In the genomic region with DNA sequence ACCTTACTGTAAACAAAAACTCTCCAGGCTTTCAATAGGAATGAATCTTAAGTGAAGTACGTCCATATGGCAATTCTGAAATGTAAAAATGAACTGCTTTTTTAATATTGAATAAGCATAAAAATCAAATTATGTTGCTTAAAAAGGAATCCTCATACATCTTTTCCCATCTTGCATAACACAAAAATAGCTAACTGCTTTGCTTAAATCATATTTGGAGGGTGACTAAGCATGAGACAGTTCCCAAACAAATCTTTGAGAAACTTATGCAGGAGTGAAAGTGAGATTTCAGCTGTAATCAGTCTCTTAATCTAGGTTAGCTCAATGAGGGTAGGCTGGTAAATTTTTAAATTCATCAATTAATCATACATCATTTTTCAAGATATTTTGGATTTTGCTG, we compare ENCODE assay signal across 19 cellular contexts.
A peak's percentile ranks its signal among the peaks of the same experiment; 100 is the strongest.
DNase-seq lines count a peak whose midpoint lies in the region; ATAC-seq and TF ChIP-seq lines count a peak whose summit lies in the region.
"Had no signal": no experiment of that assay in that cellular context is flagged by ENCODE, and none has a peak within 500 bp of the region (broad histone marks: within the 10 kb centered on the region; RNA-seq: fewer than 3 reads in every experiment).

No MANE protein-coding gene starts in this region.

- H3K4me3 ChIP-seq in fibroblast of villous mesenchyme (ENCODE audit: low read depth, low read length) (no peak overlapping the region), skeletal muscle satellite cell (ENCODE audit: low read length) (no peak overlapping the region)
- no peak overlapping the region for H3K4me3 ChIP-seq in CD8-positive, alpha-beta T cell (ENCODE audit: low read depth, low read length)
- H3K4me3 ChIP-seq: adrenal gland, dorsolateral prefrontal cortex, gastroesophageal sphincter, PC-9, psoas muscle, upper lobe of right lung had no signal

- H3K27me3 Mint-ChIP-seq in CD8-positive, alpha-beta T cell (ENCODE audit: low read depth), result no peaks in the 10 kb centered on the region

- ATAC-seq in SK-N-SH treated with all-trans-retinoic acid at 6 μM for 48 hours, result peak; percentile 64
- ATAC-seq in GM21717 (IDR thresholded peaks at IDR 0.05; ENCODE audit: unreplicated experiment), result no peak
- ATAC-seq in CD8-positive, alpha-beta T cell, result no peak
- ATAC-seq: activated T-cell treated with anti-CD3 and anti-CD28 coated beads, Interleukin-2, amount 50 U/mL, for 72 hours; gastroesophageal sphincter; psoas muscle; upper lobe of right lung had no signal

- H3K4me1 Mint-ChIP-seq in CD8-positive, alpha-beta T cell (ENCODE audit: low read depth), result peaks cover 3% of the 10 kb centered on the region

- peaks cover 4% of the 10 kb centered on the region for H3K36me3 Mint-ChIP-seq in CD8-positive, alpha-beta T cell

- peak; percentile 20 for DNase-seq in GM04503 (ENCODE audit: low read depth)
- DNase-seq in fibroblast of villous mesenchyme (ENCODE audit: low read depth), result peak; percentile 56
- no peak for DNase-seq in NOMO-1 (lab: John Stamatoyannopoulos, UW; ENCODE audit: unreplicated experiment in 2 of 2)
- no peak for DNase-seq in CD8-positive, alpha-beta T cell
- DNase-seq: activated CD4-positive, alpha-beta T cell treated with anti-CD3 and anti-CD28 coated beads for 48 hours; activated T-cell treated with anti-CD3 and anti-CD28 coated beads, Interleukin-2, amount 50 U/mL, for 72 hours; adrenal gland; dorsolateral prefrontal cortex; islet precursor cell; NCI-H524; psoas muscle; stimulated activated CD4-positive, alpha-beta T cell treated with anti-CD3 and anti-CD28 coated beads, Interleukin-2, amount 100 ng/mL, for 24 hours; upper lobe of right lung had no signal

- no peak for TF ChIP-seq CTCF in fibroblast of villous mesenchyme (IDR thresholded peaks at IDR 0.05; ENCODE audit: insufficient read depth, low read depth, low read length)
- TF ChIP-seq CTCF in CD8-positive, alpha-beta T cell (IDR thresholded peaks at IDR 0.05), result no peak

- H3K4me1 ChIP-seq in skeletal muscle satellite cell (ENCODE audit: control insufficient read depth, insufficient read depth, low read length), result peaks cover 12% of the 10 kb centered on the region
- H3K4me1 ChIP-seq in CD8-positive, alpha-beta T cell (ENCODE audit: insufficient read depth, low read length), result no peaks in the 10 kb centered on the region
- H3K4me1 ChIP-seq: psoas muscle, upper lobe of right lung had no signal

- CTCF ChIA-PET in CD8-positive, alpha-beta T cell (lab: Charles Lee), result no interaction called here

- H3K4me3 Mint-ChIP-seq in CD8-positive, alpha-beta T cell, result no peak overlapping the region
- H3K4me3 Mint-ChIP-seq: activated T-cell treated with anti-CD3 and anti-CD28 coated beads, Interleukin-2, amount 50 U/mL, for 72 hours had no signal

- no peak overlapping the region for H3K27ac Mint-ChIP-seq in CD8-positive, alpha-beta T cell
- H3K27ac Mint-ChIP-seq: activated T-cell treated with anti-CD3 and anti-CD28 coated beads, Interleukin-2, amount 50 U/mL, for 72 hours had no signal

- POLR2A ChIA-PET in CD8-positive, alpha-beta T cell (lab: Charles Lee), result no interaction called here

- no peaks in the 10 kb centered on the region for H3K9me3 ChIP-seq in skeletal muscle satellite cell (replicated peaks; ENCODE audit: low read length)
- H3K9me3 ChIP-seq in CD8-positive, alpha-beta T cell (ENCODE audit: low read length), result no peaks in the 10 kb centered on the region
- H3K9me3 ChIP-seq: adrenal gland, gastroesophageal sphincter, psoas muscle, upper lobe of right lung had no signal

- peak overlapping the region; percentile 9 for H3K4me2 ChIP-seq in skeletal muscle satellite cell (ENCODE audit: low read length)
- H3K4me2 ChIP-seq: KMS-11, PC-9 had no signal

- no peaks in the 10 kb centered on the region for H3K9me3 Mint-ChIP-seq in CD8-positive, alpha-beta T cell
- H3K9me3 Mint-ChIP-seq: activated T-cell treated with anti-CD3 and anti-CD28 coated beads, Interleukin-2, amount 50 U/mL, for 72 hours had no signal

- no peaks in the 10 kb centered on the region for H3K36me3 ChIP-seq in skeletal muscle satellite cell (ENCODE audit: insufficient read depth, low read length)
- no peaks in the 10 kb centered on the region for H3K36me3 ChIP-seq in CD8-positive, alpha-beta T cell (ENCODE audit: insufficient read depth, low read length)
- H3K36me3 ChIP-seq: adrenal gland, gastroesophageal sphincter, upper lobe of right lung had no signal

- intact Hi-C loops in CD8-positive, alpha-beta T cell (cut with DNase I, micrococcal nuclease), result no loop called here

- H3K27me3 ChIP-seq in skeletal muscle satellite cell (ENCODE audit: control insufficient read depth, insufficient read depth, low read length), result no peaks in the 10 kb centered on the region
- no peaks in the 10 kb centered on the region for H3K27me3 ChIP-seq in CD8-positive, alpha-beta T cell (ENCODE audit: insufficient read depth, low read length)
- H3K27me3 ChIP-seq: adrenal gland, dorsolateral prefrontal cortex, gastroesophageal sphincter, upper lobe of right lung had no signal

- H3K9ac ChIP-seq in skeletal muscle satellite cell (ENCODE audit: low read depth, low read length), result no peak overlapping the region
- H3K9ac ChIP-seq: KMS-11 had no signal

- no peak overlapping the region for H3K27ac ChIP-seq in CD8-positive, alpha-beta T cell (ENCODE audit: low read depth, low read length)
- H3K27ac ChIP-seq: adrenal gland, dorsolateral prefrontal cortex, gastroesophageal sphincter, KMS-11, PC-9, psoas muscle, upper lobe of right lung had no signal

TF ChIP-seq in SK-N-SH treated with all-trans-retinoic acid at 6 μM for 48 hours, 23 proteins besides CTCF, POLR2A, EP300 and RAD21:
- no peak for TF ChIP-seq ZFP30 (CRISPR knock-in tag; IDR thresholded peaks at IDR 0.05)
- TF ChIP-seq, protein P1, sequence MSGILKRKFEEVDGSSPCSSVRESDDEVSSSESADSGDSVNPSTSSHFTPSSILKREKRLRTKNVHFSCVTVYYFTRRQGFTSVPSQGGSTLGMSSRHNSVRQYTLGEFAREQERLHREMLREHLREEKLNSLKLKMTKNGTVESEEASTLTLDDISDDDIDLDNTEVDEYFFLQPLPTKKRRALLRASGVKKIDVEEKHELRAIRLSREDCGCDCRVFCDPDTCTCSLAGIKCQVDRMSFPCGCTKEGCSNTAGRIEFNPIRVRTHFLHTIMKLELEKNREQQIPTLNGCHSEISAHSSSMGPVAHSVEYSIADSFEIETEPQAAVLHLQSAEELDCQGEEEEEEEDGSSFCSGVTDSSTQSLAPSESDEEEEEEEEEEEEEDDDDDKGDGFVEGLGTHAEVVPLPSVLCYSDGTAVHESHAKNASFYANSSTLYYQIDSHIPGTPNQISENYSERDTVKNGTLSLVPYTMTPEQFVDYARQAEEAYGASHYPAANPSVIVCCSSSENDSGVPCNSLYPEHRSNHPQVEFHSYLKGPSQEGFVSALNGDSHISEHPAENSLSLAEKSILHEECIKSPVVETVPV (CRISPR knock-in tag; IDR thresholded peaks at IDR 0.05), result no peak
- TF ChIP-seq ESRRG (CRISPR knock-in tag; IDR thresholded peaks at IDR 0.05), result no peak
- TF ChIP-seq ZC3H10 (CRISPR knock-in tag; IDR thresholded peaks at IDR 0.05), result no peak
- peak; percentile 76 for TF ChIP-seq ISL1 (CRISPR knock-in tag; IDR thresholded peaks at IDR 0.05)
- TF ChIP-seq GLIS3 (CRISPR knock-in tag; IDR thresholded peaks at IDR 0.05), result no peak
- no peak for TF ChIP-seq PPARA (CRISPR knock-in tag; IDR thresholded peaks at IDR 0.05; ENCODE audit: borderline replicate concordance)
TF ChIP-seq in SK-N-SH treated with all-trans-retinoic acid at 6 μM for 48 hours: peak in this region for 1.

Comparison
In these comparisons a context has a peak if more than half of its experiments do, and no peak if none do; other contexts are left out.
1. DNase-seq: peak in GM04503 (single experiment) and fibroblast of villous mesenchyme (single experiment); none in NOMO-1 (0 of 2) and CD8-positive, alpha-beta T cell (0 of 7).